In genomic region chr10:119691726-119692125, GRCh38 we compare ENCODE assay signal across 1 cellular context.
TF ChIP-seq lines count a peak whose summit lies in the region.

No MANE protein-coding gene starts in this region.

TF ChIP-seq in K562, 482 proteins besides CTCF, POLR2A, EP300 and RAD21 (continued from another document and continues in another):
- TF ChIP-seq ZNF431 (CRISPR knock-in tag; IDR thresholded peaks at IDR 0.05) (no peak), PRMT5 (CRISPR knock-in tag; IDR thresholded peaks at IDR 0.05) (no peak), CHAMP1 (IDR thresholded peaks at IDR 0.05) (no peak), PBX2 (CRISPR knock-in tag; IDR thresholded peaks at IDR 0.05; ENCODE audit: low read depth) (no peak), PBX2 (tag; conservative IDR thresholded peaks at IDR 0.05; ENCODE audit: low read depth) (no peak), ZNF695 (CRISPR knock-in tag; IDR thresholded peaks at IDR 0.05) (no peak), ZNF41 (CRISPR knock-in tag; conservative IDR thresholded peaks at IDR 0.05) (no peak), HNRNPLL (IDR thresholded peaks at IDR 0.05; ENCODE audit: low read depth, low read length, poor library complexity, severe bottlenecking) (no peak), POLR2B (IDR thresholded peaks at IDR 0.05; ENCODE audit: low read depth, partially characterized antibody) (no peak), MAFF (IDR thresholded peaks at IDR 0.05; ENCODE audit: low read length) (peak; percentile 20; the same call in 1 of the 2 replicates), ARID1B (IDR thresholded peaks at IDR 0.05) (peak; percentile 42; the same call in 1 of the 2 replicates), FOSL1 (tag; conservative IDR thresholded peaks at IDR 0.05) (no peak), SIN3B (IDR thresholded peaks at IDR 0.05; ENCODE audit: low read depth) (no peak), THRA (IDR thresholded peaks at IDR 0.05) (no peak)
- TF ChIP-seq, protein P1, sequence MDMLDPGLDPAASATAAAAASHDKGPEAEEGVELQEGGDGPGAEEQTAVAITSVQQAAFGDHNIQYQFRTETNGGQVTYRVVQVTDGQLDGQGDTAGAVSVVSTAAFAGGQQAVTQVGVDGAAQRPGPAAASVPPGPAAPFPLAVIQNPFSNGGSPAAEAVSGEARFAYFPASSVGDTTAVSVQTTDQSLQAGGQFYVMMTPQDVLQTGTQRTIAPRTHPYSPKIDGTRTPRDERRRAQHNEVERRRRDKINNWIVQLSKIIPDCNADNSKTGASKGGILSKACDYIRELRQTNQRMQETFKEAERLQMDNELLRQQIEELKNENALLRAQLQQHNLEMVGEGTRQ (CRISPR knock-in tag; IDR thresholded peaks at IDR 0.05) = no peak
- TF ChIP-seq, protein P2, sequence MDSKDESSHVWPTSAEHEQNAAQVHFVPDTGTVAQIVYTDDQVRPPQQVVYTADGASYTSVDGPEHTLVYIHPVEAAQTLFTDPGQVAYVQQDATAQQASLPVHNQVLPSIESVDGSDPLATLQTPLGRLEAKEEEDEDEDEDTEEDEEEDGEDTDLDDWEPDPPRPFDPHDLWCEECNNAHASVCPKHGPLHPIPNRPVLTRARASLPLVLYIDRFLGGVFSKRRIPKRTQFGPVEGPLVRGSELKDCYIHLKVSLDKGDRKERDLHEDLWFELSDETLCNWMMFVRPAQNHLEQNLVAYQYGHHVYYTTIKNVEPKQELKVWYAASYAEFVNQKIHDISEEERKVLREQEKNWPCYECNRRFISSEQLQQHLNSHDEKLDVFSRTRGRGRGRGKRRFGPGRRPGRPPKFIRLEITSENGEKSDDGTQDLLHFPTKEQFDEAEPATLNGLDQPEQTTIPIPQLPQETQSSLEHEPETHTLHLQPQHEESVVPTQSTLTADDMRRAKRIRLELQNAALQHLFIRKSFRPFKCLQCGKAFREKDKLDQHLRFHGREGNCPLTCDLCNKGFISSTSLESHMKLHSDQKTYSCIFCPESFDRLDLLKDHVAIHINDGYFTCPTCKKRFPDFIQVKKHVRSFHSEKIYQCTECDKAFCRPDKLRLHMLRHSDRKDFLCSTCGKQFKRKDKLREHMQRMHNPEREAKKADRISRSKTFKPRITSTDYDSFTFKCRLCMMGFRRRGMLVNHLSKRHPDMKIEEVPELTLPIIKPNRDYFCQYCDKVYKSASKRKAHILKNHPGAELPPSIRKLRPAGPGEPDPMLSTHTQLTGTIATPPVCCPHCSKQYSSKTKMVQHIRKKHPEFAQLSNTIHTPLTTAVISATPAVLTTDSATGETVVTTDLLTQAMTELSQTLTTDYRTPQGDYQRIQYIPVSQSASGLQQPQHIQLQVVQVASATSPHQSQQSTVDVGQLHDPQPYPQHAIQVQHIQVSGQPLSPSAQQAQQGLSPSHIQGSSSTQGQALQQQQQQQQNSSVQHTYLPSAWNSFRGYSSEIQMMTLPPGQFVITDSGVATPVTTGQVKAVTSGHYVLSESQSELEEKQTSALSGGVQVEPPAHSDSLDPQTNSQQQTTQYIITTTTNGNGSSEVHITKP (IDR thresholded peaks at IDR 0.05; ENCODE audit: partially characterized antibody) = no peak
- TF ChIP-seq, protein P3, sequence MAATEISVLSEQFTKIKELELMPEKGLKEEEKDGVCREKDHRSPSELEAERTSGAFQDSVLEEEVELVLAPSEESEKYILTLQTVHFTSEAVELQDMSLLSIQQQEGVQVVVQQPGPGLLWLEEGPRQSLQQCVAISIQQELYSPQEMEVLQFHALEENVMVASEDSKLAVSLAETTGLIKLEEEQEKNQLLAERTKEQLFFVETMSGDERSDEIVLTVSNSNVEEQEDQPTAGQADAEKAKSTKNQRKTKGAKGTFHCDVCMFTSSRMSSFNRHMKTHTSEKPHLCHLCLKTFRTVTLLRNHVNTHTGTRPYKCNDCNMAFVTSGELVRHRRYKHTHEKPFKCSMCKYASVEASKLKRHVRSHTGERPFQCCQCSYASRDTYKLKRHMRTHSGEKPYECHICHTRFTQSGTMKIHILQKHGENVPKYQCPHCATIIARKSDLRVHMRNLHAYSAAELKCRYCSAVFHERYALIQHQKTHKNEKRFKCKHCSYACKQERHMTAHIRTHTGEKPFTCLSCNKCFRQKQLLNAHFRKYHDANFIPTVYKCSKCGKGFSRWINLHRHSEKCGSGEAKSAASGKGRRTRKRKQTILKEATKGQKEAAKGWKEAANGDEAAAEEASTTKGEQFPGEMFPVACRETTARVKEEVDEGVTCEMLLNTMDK (IDR thresholded peaks at IDR 0.05; ENCODE audit: borderline replicate concordance, insufficient read depth, low read depth, low read length, poor library complexity, severe bottlenecking) = no peak
- TF ChIP-seq, protein P4, sequence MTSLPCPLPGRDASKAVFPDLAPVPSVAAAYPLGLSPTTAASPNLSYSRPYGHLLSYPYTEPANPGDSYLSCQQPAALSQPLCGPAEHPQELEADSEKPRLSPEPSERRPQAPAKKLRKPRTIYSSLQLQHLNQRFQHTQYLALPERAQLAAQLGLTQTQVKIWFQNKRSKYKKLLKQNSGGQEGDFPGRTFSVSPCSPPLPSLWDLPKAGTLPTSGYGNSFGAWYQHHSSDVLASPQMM (CRISPR knock-in tag; IDR thresholded peaks at IDR 0.05) = no peak
- TF ChIP-seq, protein P5, sequence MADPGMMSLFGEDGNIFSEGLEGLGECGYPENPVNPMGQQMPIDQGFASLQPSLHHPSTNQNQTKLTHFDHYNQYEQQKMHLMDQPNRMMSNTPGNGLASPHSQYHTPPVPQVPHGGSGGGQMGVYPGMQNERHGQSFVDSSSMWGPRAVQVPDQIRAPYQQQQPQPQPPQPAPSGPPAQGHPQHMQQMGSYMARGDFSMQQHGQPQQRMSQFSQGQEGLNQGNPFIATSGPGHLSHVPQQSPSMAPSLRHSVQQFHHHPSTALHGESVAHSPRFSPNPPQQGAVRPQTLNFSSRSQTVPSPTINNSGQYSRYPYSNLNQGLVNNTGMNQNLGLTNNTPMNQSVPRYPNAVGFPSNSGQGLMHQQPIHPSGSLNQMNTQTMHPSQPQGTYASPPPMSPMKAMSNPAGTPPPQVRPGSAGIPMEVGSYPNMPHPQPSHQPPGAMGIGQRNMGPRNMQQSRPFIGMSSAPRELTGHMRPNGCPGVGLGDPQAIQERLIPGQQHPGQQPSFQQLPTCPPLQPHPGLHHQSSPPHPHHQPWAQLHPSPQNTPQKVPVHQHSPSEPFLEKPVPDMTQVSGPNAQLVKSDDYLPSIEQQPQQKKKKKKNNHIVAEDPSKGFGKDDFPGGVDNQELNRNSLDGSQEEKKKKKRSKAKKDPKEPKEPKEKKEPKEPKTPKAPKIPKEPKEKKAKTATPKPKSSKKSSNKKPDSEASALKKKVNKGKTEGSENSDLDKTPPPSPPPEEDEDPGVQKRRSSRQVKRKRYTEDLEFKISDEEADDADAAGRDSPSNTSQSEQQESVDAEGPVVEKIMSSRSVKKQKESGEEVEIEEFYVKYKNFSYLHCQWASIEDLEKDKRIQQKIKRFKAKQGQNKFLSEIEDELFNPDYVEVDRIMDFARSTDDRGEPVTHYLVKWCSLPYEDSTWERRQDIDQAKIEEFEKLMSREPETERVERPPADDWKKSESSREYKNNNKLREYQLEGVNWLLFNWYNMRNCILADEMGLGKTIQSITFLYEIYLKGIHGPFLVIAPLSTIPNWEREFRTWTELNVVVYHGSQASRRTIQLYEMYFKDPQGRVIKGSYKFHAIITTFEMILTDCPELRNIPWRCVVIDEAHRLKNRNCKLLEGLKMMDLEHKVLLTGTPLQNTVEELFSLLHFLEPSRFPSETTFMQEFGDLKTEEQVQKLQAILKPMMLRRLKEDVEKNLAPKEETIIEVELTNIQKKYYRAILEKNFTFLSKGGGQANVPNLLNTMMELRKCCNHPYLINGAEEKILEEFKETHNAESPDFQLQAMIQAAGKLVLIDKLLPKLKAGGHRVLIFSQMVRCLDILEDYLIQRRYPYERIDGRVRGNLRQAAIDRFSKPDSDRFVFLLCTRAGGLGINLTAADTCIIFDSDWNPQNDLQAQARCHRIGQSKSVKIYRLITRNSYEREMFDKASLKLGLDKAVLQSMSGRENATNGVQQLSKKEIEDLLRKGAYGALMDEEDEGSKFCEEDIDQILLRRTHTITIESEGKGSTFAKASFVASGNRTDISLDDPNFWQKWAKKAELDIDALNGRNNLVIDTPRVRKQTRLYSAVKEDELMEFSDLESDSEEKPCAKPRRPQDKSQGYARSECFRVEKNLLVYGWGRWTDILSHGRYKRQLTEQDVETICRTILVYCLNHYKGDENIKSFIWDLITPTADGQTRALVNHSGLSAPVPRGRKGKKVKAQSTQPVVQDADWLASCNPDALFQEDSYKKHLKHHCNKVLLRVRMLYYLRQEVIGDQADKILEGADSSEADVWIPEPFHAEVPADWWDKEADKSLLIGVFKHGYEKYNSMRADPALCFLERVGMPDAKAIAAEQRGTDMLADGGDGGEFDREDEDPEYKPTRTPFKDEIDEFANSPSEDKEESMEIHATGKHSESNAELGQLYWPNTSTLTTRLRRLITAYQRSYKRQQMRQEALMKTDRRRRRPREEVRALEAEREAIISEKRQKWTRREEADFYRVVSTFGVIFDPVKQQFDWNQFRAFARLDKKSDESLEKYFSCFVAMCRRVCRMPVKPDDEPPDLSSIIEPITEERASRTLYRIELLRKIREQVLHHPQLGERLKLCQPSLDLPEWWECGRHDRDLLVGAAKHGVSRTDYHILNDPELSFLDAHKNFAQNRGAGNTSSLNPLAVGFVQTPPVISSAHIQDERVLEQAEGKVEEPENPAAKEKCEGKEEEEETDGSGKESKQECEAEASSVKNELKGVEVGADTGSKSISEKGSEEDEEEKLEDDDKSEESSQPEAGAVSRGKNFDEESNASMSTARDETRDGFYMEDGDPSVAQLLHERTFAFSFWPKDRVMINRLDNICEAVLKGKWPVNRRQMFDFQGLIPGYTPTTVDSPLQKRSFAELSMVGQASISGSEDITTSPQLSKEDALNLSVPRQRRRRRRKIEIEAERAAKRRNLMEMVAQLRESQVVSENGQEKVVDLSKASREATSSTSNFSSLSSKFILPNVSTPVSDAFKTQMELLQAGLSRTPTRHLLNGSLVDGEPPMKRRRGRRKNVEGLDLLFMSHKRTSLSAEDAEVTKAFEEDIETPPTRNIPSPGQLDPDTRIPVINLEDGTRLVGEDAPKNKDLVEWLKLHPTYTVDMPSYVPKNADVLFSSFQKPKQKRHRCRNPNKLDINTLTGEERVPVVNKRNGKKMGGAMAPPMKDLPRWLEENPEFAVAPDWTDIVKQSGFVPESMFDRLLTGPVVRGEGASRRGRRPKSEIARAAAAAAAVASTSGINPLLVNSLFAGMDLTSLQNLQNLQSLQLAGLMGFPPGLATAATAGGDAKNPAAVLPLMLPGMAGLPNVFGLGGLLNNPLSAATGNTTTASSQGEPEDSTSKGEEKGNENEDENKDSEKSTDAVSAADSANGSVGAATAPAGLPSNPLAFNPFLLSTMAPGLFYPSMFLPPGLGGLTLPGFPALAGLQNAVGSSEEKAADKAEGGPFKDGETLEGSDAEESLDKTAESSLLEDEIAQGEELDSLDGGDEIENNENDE (IDR thresholded peaks at IDR 0.05; ENCODE audit: low read depth, low read length) = no peak
